In the genomic region with DNA sequence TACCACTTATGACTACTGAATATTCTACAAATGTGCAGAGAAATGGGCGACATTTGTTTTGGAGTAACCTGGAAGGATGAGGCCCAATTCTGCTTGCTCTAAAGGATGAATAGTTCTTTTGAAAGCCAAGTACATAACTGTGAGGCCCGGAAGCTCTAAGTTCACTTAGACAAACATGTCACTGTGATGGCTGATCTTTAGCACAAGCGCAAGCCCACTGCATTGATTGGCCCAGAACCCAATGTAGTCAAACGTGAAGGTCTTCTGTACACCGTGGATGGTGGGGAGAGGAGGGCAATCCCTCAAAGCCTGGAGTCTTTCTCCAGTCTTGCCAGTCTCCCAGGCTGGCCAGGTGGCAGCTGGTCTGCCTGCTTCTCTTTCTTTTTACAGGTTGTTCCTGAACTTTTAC, we compare ENCODE assay signal across 1 cellular context.
TF ChIP-seq lines count a peak whose summit lies in the region.

No MANE protein-coding gene starts in this region.

TF ChIP-seq in HepG2, 621 proteins besides CTCF, POLR2A, EP300 and RAD21 (continued from another document and continues in another):
- peak; percentile 59; the same call in 1 of the 2 replicates for TF ChIP-seq HDAC1 (CRISPR knock-in tag; IDR thresholded peaks at IDR 0.05)
- TF ChIP-seq NFIC (IDR thresholded peaks at IDR 0.05; ENCODE audit: low read length): peak; percentile 61; the same call in 1 of the 2 replicates
- TF ChIP-seq ATM (IDR thresholded peaks at IDR 0.05; ENCODE audit: borderline replicate concordance): no peak
- TF ChIP-seq BATF2 (CRISPR knock-in tag; IDR thresholded peaks at IDR 0.05): no peak
- TF ChIP-seq BCL6 (CRISPR knock-in tag; IDR thresholded peaks at IDR 0.05): peak; percentile 34; the same call in 1 of the 2 replicates
- no peak; the same call in 1 of the 2 replicates for TF ChIP-seq ZNF614 (CRISPR knock-in tag; IDR thresholded peaks at IDR 0.05; ENCODE audit: borderline replicate concordance)
- no peak for TF ChIP-seq ZIK1 (CRISPR knock-in tag; IDR thresholded peaks at IDR 0.05; ENCODE audit: borderline replicate concordance, low read depth)
- TF ChIP-seq, protein P1, sequence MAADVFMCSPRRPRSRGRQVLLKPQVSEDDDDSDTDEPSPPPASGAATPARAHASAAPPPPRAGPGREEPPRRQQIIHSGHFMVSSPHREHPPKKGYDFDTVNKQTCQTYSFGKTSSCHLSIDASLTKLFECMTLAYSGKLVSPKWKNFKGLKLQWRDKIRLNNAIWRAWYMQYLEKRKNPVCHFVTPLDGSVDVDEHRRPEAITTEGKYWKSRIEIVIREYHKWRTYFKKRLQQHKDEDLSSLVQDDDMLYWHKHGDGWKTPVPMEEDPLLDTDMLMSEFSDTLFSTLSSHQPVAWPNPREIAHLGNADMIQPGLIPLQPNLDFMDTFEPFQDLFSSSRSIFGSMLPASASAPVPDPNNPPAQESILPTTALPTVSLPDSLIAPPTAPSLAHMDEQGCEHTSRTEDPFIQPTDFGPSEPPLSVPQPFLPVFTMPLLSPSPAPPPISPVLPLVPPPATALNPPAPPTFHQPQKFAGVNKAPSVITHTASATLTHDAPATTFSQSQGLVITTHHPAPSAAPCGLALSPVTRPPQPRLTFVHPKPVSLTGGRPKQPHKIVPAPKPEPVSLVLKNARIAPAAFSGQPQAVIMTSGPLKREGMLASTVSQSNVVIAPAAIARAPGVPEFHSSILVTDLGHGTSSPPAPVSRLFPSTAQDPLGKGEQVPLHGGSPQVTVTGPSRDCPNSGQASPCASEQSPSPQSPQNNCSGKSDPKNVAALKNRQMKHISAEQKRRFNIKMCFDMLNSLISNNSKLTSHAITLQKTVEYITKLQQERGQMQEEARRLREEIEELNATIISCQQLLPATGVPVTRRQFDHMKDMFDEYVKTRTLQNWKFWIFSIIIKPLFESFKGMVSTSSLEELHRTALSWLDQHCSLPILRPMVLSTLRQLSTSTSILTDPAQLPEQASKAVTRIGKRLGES (CRISPR knock-in tag; IDR thresholded peaks at IDR 0.05; ENCODE audit: borderline replicate concordance): no peak
- TF ChIP-seq, protein P2, sequence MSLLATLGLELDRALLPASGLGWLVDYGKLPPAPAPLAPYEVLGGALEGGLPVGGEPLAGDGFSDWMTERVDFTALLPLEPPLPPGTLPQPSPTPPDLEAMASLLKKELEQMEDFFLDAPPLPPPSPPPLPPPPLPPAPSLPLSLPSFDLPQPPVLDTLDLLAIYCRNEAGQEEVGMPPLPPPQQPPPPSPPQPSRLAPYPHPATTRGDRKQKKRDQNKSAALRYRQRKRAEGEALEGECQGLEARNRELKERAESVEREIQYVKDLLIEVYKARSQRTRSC (CRISPR knock-in tag; IDR thresholded peaks at IDR 0.05; ENCODE audit: low read depth): no peak
- TF ChIP-seq FOXO1 (CRISPR knock-in tag; IDR thresholded peaks at IDR 0.05): peak; percentile 84
- no peak for TF ChIP-seq MAFF (IDR thresholded peaks at IDR 0.05; ENCODE audit: low read depth, low read length)
- no peak for TF ChIP-seq DR1 (CRISPR knock-in tag; IDR thresholded peaks at IDR 0.05)
- TF ChIP-seq, protein P3, sequence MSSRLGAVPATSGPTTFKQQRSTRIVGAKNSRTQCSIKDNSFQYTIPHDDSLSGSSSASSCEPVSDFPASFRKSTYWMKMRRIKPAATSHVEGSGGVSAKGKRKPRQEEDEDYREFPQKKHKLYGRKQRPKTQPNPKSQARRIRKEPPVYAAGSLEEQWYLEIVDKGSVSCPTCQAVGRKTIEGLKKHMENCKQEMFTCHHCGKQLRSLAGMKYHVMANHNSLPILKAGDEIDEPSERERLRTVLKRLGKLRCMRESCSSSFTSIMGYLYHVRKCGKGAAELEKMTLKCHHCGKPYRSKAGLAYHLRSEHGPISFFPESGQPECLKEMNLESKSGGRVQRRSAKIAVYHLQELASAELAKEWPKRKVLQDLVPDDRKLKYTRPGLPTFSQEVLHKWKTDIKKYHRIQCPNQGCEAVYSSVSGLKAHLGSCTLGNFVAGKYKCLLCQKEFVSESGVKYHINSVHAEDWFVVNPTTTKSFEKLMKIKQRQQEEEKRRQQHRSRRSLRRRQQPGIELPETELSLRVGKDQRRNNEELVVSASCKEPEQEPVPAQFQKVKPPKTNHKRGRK (CRISPR knock-in tag; IDR thresholded peaks at IDR 0.05): no peak
- TF ChIP-seq NFKBIZ (CRISPR knock-in tag; IDR thresholded peaks at IDR 0.05): no peak
- no peak; a peak in 1 of 4 replicates for TF ChIP-seq HMGXB4 (CRISPR knock-in tag; IDR thresholded peaks at IDR 0.05; ENCODE audit: borderline replicate concordance in 1 of 2, low read depth in 1 of 2)
- no peak for TF ChIP-seq ZNF317 (CRISPR knock-in tag; IDR thresholded peaks at IDR 0.05)
- no peak for TF ChIP-seq ESRRA (CRISPR knock-in tag; IDR thresholded peaks at IDR 0.05; ENCODE audit: low read depth)
- TF ChIP-seq SOX6 (IDR thresholded peaks at IDR 0.05): no peak
- TF ChIP-seq SOX6 (CRISPR knock-in tag; IDR thresholded peaks at IDR 0.05): peak; percentile 77
- TF ChIP-seq, protein P4, sequence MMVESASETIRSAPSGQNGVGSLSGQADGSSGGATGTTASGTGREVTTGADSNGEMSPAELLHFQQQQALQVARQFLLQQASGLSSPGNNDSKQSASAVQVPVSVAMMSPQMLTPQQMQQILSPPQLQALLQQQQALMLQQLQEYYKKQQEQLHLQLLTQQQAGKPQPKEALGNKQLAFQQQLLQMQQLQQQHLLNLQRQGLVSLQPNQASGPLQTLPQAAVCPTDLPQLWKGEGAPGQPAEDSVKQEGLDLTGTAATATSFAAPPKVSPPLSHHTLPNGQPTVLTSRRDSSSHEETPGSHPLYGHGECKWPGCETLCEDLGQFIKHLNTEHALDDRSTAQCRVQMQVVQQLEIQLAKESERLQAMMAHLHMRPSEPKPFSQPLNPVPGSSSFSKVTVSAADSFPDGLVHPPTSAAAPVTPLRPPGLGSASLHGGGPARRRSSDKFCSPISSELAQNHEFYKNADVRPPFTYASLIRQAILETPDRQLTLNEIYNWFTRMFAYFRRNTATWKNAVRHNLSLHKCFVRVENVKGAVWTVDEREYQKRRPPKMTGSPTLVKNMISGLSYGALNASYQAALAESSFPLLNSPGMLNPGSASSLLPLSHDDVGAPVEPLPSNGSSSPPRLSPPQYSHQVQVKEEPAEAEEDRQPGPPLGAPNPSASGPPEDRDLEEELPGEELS (CRISPR knock-in tag; IDR thresholded peaks at IDR 0.05): peak; percentile 84
- TF ChIP-seq KAT8 (CRISPR knock-in tag; IDR thresholded peaks at IDR 0.05): peak; percentile 66
- no peak for TF ChIP-seq ZNF768 (CRISPR knock-in tag; IDR thresholded peaks at IDR 0.05)
- TF ChIP-seq GTF3A (CRISPR knock-in tag; conservative IDR thresholded peaks at IDR 0.05): no peak
- peak; percentile 87 for TF ChIP-seq DPF2 (CRISPR knock-in tag; IDR thresholded peaks at IDR 0.05; ENCODE audit: borderline replicate concordance, low read depth)
- no peak for TF ChIP-seq ZNF841 (CRISPR knock-in tag; IDR thresholded peaks at IDR 0.05; ENCODE audit: borderline replicate concordance)
- TF ChIP-seq, protein P5, sequence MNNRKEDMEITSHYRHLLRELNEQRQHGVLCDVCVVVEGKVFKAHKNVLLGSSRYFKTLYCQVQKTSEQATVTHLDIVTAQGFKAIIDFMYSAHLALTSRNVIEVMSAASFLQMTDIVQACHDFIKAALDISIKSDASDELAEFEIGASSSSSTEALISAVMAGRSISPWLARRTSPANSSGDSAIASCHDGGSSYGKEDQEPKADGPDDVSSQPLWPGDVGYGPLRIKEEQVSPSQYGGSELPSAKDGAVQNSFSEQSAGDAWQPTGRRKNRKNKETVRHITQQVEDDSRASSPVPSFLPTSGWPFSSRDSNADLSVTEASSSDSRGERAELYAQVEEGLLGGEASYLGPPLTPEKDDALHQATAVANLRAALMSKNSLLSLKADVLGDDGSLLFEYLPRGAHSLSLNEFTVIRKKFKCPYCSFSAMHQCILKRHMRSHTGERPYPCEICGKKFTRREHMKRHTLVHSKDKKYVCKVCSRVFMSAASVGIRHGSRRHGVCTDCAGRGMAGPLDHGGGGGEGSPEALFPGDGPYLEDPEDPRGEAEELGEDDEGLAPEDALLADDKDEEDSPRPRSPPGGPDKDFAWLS (CRISPR knock-in tag; IDR thresholded peaks at IDR 0.05; ENCODE audit: borderline replicate concordance): no peak
- no peak for TF ChIP-seq SMARCE1 (IDR thresholded peaks at IDR 0.05; ENCODE audit: borderline replicate concordance)
- 0 out of 2 replicates have a peak, but pooled peaks have one; percentile 34 for TF ChIP-seq UBTF (CRISPR knock-in tag; IDR thresholded peaks at IDR 0.05)
- peak; percentile 74; the same call in 1 of the 2 replicates for TF ChIP-seq ISL2 (CRISPR knock-in tag; IDR thresholded peaks at IDR 0.05)
- TF ChIP-seq TGIF2 (CRISPR knock-in tag; IDR thresholded peaks at IDR 0.05): no peak; the same call in 1 of the 2 replicates
- TF ChIP-seq ZNF264 (CRISPR knock-in tag; IDR thresholded peaks at IDR 0.05): 0 out of 2 replicates have a peak, but pooled peaks have one; percentile 54
- TF ChIP-seq SALL1 (CRISPR knock-in tag; IDR thresholded peaks at IDR 0.05): peak; percentile 94
- TF ChIP-seq ERF (CRISPR knock-in tag; IDR thresholded peaks at IDR 0.05): 0 out of 2 replicates have a peak, but pooled peaks have one; percentile 40
- TF ChIP-seq ZNF501 (CRISPR knock-in tag; IDR thresholded peaks at IDR 0.05): peak; percentile 12; the same call in 1 of the 2 replicates
- no peak for TF ChIP-seq NFE2 (CRISPR knock-in tag; IDR thresholded peaks at IDR 0.05)
- no peak for TF ChIP-seq ZEB1 (IDR thresholded peaks at IDR 0.05; ENCODE audit: insufficient replicate concordance, low read depth)
- TF ChIP-seq, protein P6, sequence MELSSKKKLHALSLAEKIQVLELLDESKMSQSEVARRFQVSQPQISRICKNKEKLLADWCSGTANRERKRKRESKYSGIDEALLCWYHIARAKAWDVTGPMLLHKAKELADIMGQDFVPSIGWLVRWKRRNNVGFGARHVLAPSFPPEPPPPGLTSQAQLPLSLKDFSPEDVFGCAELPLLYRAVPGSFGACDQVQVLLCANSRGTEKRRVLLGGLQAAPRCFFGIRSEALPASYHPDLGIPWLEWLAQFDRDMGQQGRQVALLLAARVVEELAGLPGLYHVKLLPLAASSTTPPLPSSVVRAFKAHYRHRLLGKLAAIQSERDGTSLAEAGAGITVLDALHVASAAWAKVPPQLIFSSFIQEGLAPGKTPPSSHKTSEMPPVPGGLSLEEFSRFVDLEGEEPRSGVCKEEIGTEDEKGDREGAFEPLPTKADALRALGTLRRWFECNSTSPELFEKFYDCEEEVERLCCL (CRISPR knock-in tag; IDR thresholded peaks at IDR 0.05; ENCODE audit: borderline replicate concordance): no peak
- no peak for TF ChIP-seq MNT (IDR thresholded peaks at IDR 0.05)
- no peak for TF ChIP-seq SATB2 (CRISPR knock-in tag; IDR thresholded peaks at IDR 0.05)
- no peak for TF ChIP-seq CREB1 (IDR thresholded peaks at IDR 0.05)
- peak; percentile 29; the same call in 1 of the 2 replicates for TF ChIP-seq CREB1 (CRISPR knock-in tag; IDR thresholded peaks at IDR 0.05)
- no peak for TF ChIP-seq KDM1A (CRISPR knock-in tag; IDR thresholded peaks at IDR 0.05)
- TF ChIP-seq, protein P7, sequence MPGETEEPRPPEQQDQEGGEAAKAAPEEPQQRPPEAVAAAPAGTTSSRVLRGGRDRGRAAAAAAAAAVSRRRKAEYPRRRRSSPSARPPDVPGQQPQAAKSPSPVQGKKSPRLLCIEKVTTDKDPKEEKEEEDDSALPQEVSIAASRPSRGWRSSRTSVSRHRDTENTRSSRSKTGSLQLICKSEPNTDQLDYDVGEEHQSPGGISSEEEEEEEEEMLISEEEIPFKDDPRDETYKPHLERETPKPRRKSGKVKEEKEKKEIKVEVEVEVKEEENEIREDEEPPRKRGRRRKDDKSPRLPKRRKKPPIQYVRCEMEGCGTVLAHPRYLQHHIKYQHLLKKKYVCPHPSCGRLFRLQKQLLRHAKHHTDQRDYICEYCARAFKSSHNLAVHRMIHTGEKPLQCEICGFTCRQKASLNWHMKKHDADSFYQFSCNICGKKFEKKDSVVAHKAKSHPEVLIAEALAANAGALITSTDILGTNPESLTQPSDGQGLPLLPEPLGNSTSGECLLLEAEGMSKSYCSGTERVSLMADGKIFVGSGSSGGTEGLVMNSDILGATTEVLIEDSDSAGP (CRISPR knock-in tag; IDR thresholded peaks at IDR 0.05; ENCODE audit: borderline replicate concordance): no peak
